9 cellular contexts compared by ENCODE assay signal in the genomic region with DNA sequence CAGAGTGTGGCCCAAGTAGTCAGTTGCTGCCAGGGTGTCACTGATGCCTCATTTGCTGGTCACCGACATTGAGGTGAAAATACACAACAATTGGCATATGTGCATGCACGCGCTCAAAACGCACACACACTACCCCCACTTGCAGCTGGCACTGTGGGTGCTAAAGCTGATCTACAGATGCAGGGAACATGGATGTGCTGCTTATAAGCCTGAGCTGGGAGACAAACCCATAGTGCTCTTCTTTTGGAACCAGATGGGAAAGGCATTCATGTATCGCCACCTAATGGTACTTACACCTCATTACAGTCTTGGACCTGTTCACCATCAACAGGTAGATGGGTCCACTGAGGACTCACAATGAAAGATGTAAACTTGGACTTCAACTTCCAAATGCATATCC.
DNase-seq lines count a peak whose midpoint lies in the region; ATAC-seq and FAIRE-seq lines count a peak whose summit lies in the region.
"Had no signal": no experiment of that assay in that cellular context is flagged by ENCODE, and none has a peak within 500 bp of the region (broad histone marks: within the 10 kb centered on the region; RNA-seq: fewer than 3 reads in every experiment).

No MANE protein-coding gene starts in this region.

- H3K4me1 ChIP-seq in iPS DF 6.9 (ENCODE audit: control insufficient read depth, insufficient read depth, low read length) = peaks cover 1% of the 10 kb centered on the region; the same call in 1 of the 2 replicates

- ATAC-seq in GM21717 (IDR thresholded peaks at IDR 0.05; ENCODE audit: unreplicated experiment) (no peak), GM18502 (IDR thresholded peaks at IDR 0.05; ENCODE audit: poor library complexity, unreplicated experiment) (no peak), GM18511 (IDR thresholded peaks at IDR 0.05; ENCODE audit: unreplicated experiment) (no peak)

- H3K4me3 ChIP-seq in iPS DF 6.9 (ENCODE audit: low read length) = no peak overlapping the region

- FAIRE-seq in GM19239 (lab: Jason Lieb, UNC) = peak; percentile 64

- no peak overlapping the region for H3K27ac ChIP-seq in iPS DF 6.9 (ENCODE audit: low read length)

- no peaks in the 10 kb centered on the region for H3K27me3 ChIP-seq in iPS DF 6.9 (ENCODE audit: control insufficient read depth, insufficient read depth, low read length)

- peak; percentile 45 for DNase-seq in AG08396 (ENCODE audit: low spot score)
- DNase-seq in GM19239 (ENCODE audit: insufficient read length, low spot score) = peak; percentile 23
- DNase-seq in NCI-H1092 treated with DMSO at 0.1 percent for 48 hours (lab: John Stamatoyannopoulos, UW) = peak; percentile 84
- DNase-seq in SKM-1 treated with dmso at 0.1 percent for 144 hours (lab: John Stamatoyannopoulos, UW; ENCODE audit: unreplicated experiment) = peak; percentile 63
- peak; percentile 60 for DNase-seq in iPS DF 6.9 (ENCODE audit: low read depth, low spot score)
- DNase-seq: stimulated activated naive B cell treated with anti-CD40 and anti-IgM and Interleukin-4, amounts not matched to agents 10 μg/mL and 1 μg/mL and 100 μg/mL, for 72 hours had no signal

- WGBS in iPS DF 6.9 (ENCODE audit: insufficient coverage, insufficient read length) = no CpG with 5 or more reads among the region's 5 CpGs

- no peaks in the 10 kb centered on the region for H3K9me3 ChIP-seq in iPS DF 6.9 (ENCODE audit: control insufficient read depth, insufficient read depth, low read length)

- no peaks in the 10 kb centered on the region for H3K36me3 ChIP-seq in iPS DF 6.9 (ENCODE audit: control insufficient read depth, insufficient read depth, low read length)

Comparison
In these comparisons a context has a peak if more than half of its experiments do, and no peak if none do; other contexts are left out.
1. DNase-seq: peak in every context shown above with its lines; median percentile 84 in NCI-H1092 treated with DMSO at 0.1 percent for 48 hours; 63 in SKM-1 treated with dmso at 0.1 percent for 144 hours; 60 in iPS DF 6.9; 45 in AG08396; 23 in GM19239.